ENCODE assay signal across 29 cellular contexts in the genomic region with DNA sequence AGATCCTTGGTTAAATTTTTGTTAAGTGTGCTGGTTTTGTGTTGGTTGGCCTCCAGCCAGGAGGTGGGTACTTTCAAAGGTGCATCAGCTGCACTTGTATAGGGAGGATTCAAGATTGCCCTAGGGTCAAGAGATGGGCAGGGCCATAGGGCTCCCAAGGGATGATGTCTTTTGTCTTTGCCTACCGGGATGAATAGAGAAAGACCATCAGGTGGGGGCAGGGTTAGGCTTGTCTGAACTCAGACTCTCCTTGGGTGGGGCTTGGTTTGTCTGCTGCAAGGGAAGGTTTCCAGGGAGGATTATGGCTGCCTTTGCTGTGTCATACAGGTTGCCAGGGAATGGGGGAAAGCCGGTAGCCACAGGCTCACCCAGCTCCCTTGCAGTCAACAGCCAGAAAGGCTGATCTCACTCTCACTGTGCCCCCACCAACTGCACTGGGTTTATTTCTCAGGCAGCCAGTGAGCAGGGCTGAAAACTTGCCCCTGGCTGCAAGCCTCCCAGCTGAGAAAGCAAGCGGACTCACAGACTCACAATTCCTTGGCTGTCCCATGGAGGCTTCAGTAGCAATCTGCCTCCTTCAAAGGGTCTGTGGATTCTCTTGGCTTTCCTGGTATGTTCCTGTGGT.
"Had no signal": no experiment of that assay in that cellular context is flagged by ENCODE, and none has a peak within 500 bp of the region (broad histone marks: within the 10 kb centered on the region; RNA-seq: fewer than 3 reads in every experiment).

No MANE protein-coding gene starts in this region.

- H3K4me1 ChIP-seq: body of pancreas, foreskin keratinocyte, heart right ventricle, left lung, lower lobe of right lung, stomach, thyroid gland, upper lobe of left lung, vagina had no signal

- H3K9me3 ChIP-seq: body of pancreas, lower lobe of right lung, thyroid gland, vagina had no signal

- H3K27ac ChIP-seq: body of pancreas, cardiac muscle cell, coronary artery, foreskin keratinocyte, heart right ventricle, left lung, lower lobe of right lung, stomach, thyroid gland, upper lobe of left lung, vagina had no signal

- H3K4me3 ChIP-seq: body of pancreas, cardiac muscle cell, coronary artery, heart right ventricle, left lung, lower lobe of right lung, stomach, thyroid gland, upper lobe of left lung, vagina had no signal

- DNase-seq: activated CD4-positive, alpha-beta T cell treated with anti-CD3 and anti-CD28 coated beads for 4 hours; activated CD4-positive, alpha-beta T cell treated with anti-CD3 and anti-CD28 coated beads, Interleukin-2, amount 50 U/mL, for 4 hours; activated CD4-positive, CD25-positive, alpha-beta regulatory T cell; activated naive CD4-positive, alpha-beta T cell; activated T-cell treated with anti-CD3 and anti-CD28 coated beads for 4 hours; activated T-cell treated with anti-CD3 and anti-CD28 coated beads, Interleukin-2, amount 50 U/mL, for 72 hours; body of pancreas; cerebellar nuclear complex; effector memory CD8-positive, alpha-beta T cell; heart right ventricle; lower lobe of right lung; mesenchymal stem cell; small intestine; stimulated activated CD4-positive, alpha-beta T cell treated with anti-CD3 and anti-CD28 coated beads, Interleukin-1b, Interleukin-23, amount 100 ng/mL, for 48 hours; stimulated activated CD4-positive, alpha-beta T cell treated with anti-CD3 and anti-CD28 coated beads, Interleukin-4, amount 100 ng/mL, for 4 hours; stimulated activated CD8-positive, alpha-beta memory T cell treated with anti-CD3 and anti-CD28 coated beads, Interleukin-4, amount 100 ng/mL, for 48 hours; stomach; thyroid gland; upper lobe of left lung had no signal

- H3K27me3 ChIP-seq: body of pancreas, cardiac muscle cell, foreskin keratinocyte, heart right ventricle, left lung, stomach, thyroid gland, upper lobe of left lung, vagina had no signal

- H3K36me3 ChIP-seq: cardiac muscle cell, heart right ventricle, left lung, lower lobe of right lung, stomach, thyroid gland, upper lobe of left lung, vagina had no signal

- FAIRE-seq: endothelial cell of umbilical vein, small intestine had no signal

- ATAC-seq: activated naive CD4-positive, alpha-beta T cell treated with anti-CD3 and anti-CD28 coated beads, Interleukin-2, amount 50 U/mL, for 72 hours; activated T-cell treated with anti-CD3 and anti-CD28 coated beads, Interleukin-2, amount 50 U/mL, for 72 hours; body of pancreas; effector memory CD8-positive, alpha-beta T cell; esophagus mucosa; foreskin keratinocyte; heart right ventricle; left lung; lower lobe of right lung; sciatic nerve; stimulated activated memory B cell treated with anti-CD40 and anti-IgM and Interleukin-4, amounts not matched to agents 10 μg/mL and 1 μg/mL and 100 μg/mL, for 72 hours had no signal
